ENCODE assay signal across 8 cellular contexts in genomic region chr11:67899462-67899861, GRCh38.
DNase-seq lines count a peak whose midpoint lies in the region; FAIRE-seq and TF ChIP-seq lines count a peak whose summit lies in the region.
"Not testable (repeated sequence)": the region's sequence is repeated elsewhere in the genome, so short reads cannot be mapped to it uniquely, and the experiment has no call there.

No MANE protein-coding gene starts in this region.

- not testable (repeated sequence) for H2AFZ ChIP-seq in astrocyte (ENCODE audit: low read depth, low read length)

- H3K36me3 ChIP-seq in astrocyte (ENCODE audit: insufficient read depth, low read length): not testable (repeated sequence)

- H3K36me3 Mint-ChIP-seq in astrocyte (ENCODE audit: low read depth, unreplicated experiment): not testable (repeated sequence)

- H3K4me1 ChIP-seq in astrocyte (ENCODE audit: insufficient read depth, low read length): not testable (repeated sequence)

- DNase-seq in AG09309 (ENCODE audit: low read depth): peak; percentile 8
- peak; percentile 34 for DNase-seq in GM04503 (ENCODE audit: low read depth)
- peak; percentile 5 for DNase-seq in HTR-8/SVneo (ENCODE audit: insufficient read length, low spot score)
- DNase-seq in RCC 7860 (ENCODE audit: low spot score): peak; percentile 9
- DNase-seq in astrocyte (ENCODE audit: low read depth): peak; percentile 66
- DNase-seq in epithelial cell of esophagus (ENCODE audit: low read depth): peak; percentile 4
- peak; percentile 48 to 59 for DNase-seq in foreskin fibroblast
- DNase-seq in retinal pigment epithelial cell (ENCODE audit: low read depth): peak; percentile 9

- TF ChIP-seq CTCF in AG09309 (IDR thresholded peaks at IDR 0.05; ENCODE audit: control insufficient read depth, insufficient read depth, low read depth, low read length, missing control alignments); astrocyte (IDR thresholded peaks at IDR 0.05; ENCODE audit: insufficient read depth, low read depth, low read length); epithelial cell of esophagus (IDR thresholded peaks at IDR 0.05; ENCODE audit: insufficient read depth, low read depth, low read length, missing control alignments); foreskin fibroblast (IDR thresholded peaks at IDR 0.05; ENCODE audit: low read depth, low read length); retinal pigment epithelial cell (conservative IDR thresholded peaks at IDR 0.05; ENCODE audit: low read depth, low read length): not testable (repeated sequence)

- not testable (repeated sequence) for H3K4me2 ChIP-seq in astrocyte (ENCODE audit: low read length)

- not testable (repeated sequence) for H3K4me3 Mint-ChIP-seq in astrocyte (ENCODE audit: unreplicated experiment)

- not testable (repeated sequence) for H3K9me3 Mint-ChIP-seq in astrocyte (ENCODE audit: unreplicated experiment)

- H3K9me3 ChIP-seq in astrocyte (ENCODE audit: insufficient read depth, low read depth, low read length): not testable (repeated sequence)

- H4K20me1 ChIP-seq in astrocyte (ENCODE audit: insufficient read depth, low read length): not testable (repeated sequence)

- peaks cover 11% of the 10 kb centered on the region for H3K4me1 Mint-ChIP-seq in astrocyte (ENCODE audit: low read depth, unreplicated experiment)

- H3K27me3 ChIP-seq in astrocyte (ENCODE audit: insufficient read depth, low read length): not testable (repeated sequence)

- not testable (repeated sequence) for H3K4me3 ChIP-seq in AG09309 (ENCODE audit: control insufficient read depth, low read depth, low read length); astrocyte (ENCODE audit: insufficient read depth, low read depth, low read length); epithelial cell of esophagus (ENCODE audit: low read length); foreskin fibroblast (ENCODE audit: low read depth in 1 of 2, low read length in 2 of 2); retinal pigment epithelial cell (ENCODE audit: low read length)

- not testable (repeated sequence) for H3K9ac ChIP-seq in astrocyte (ENCODE audit: low read length)

- not testable (repeated sequence) for H3K27me3 Mint-ChIP-seq in astrocyte (ENCODE audit: low read depth, unreplicated experiment)

- H3K79me2 ChIP-seq in astrocyte (ENCODE audit: insufficient read depth, low read length): not testable (repeated sequence)

- not testable (repeated sequence) for H3K27ac ChIP-seq in astrocyte (ENCODE audit: low read depth, low read length)

- H3K27ac Mint-ChIP-seq in astrocyte (ENCODE audit: unreplicated experiment): peak overlapping the region; percentile 62

- FAIRE-seq in HTR-8/SVneo (lab: Jason Lieb, UNC); RCC 7860 (lab: Jason Lieb, UNC); astrocyte (lab: Jason Lieb, UNC): not testable (repeated sequence)

Comparison
In these comparisons a context has a peak if more than half of its experiments do, and no peak if none do; other contexts are left out.
1. DNase-seq: peak in every context shown above with its lines; median percentile 66 in astrocyte; 54 in foreskin fibroblast; 34 in GM04503; 9 in RCC 7860; 9 in retinal pigment epithelial cell; 8 in AG09309; 5 in HTR-8/SVneo; 4 in epithelial cell of esophagus.